9 cellular contexts compared by ENCODE assay signal in genomic region chr7:44015090-44015489, GRCh38. TPM values are rescaled to one million over a fixed set of nuclear protein-coding genes. Genes with fewer than 3 reads are reported as not detected.
DNase-seq lines count a peak whose midpoint lies in the region; ATAC-seq, FAIRE-seq and TF ChIP-seq lines count a peak whose summit lies in the region.
"Not testable (repeated sequence)": the region's sequence is repeated elsewhere in the genome, so short reads cannot be mapped to it uniquely, and the experiment has no call there.
"Had no signal": no experiment of that assay in that cellular context is flagged by ENCODE, and none has a peak within 500 bp of the region (broad histone marks: within the 10 kb centered on the region; RNA-seq: fewer than 3 reads in every experiment).

No MANE protein-coding gene starts in this region.

- not testable (repeated sequence) for H2AFZ ChIP-seq in astrocyte (ENCODE audit: low read depth, low read length)

- H3K79me2 ChIP-seq in astrocyte (ENCODE audit: insufficient read depth, low read length): not testable (repeated sequence)

- not testable (repeated sequence) for H4K20me1 ChIP-seq in astrocyte (ENCODE audit: insufficient read depth, low read length)

- H3K4me3 ChIP-seq in astrocyte (ENCODE audit: insufficient read depth, low read depth, low read length); right lobe of liver: not testable (repeated sequence)

- not testable (repeated sequence) for H3K9me3 ChIP-seq in astrocyte (ENCODE audit: insufficient read depth, low read depth, low read length); right lobe of liver

- H3K4me3 Mint-ChIP-seq in astrocyte (ENCODE audit: unreplicated experiment): not testable (repeated sequence)

- H3K27me3 Mint-ChIP-seq in astrocyte (ENCODE audit: low read depth, unreplicated experiment): not testable (repeated sequence)

- H3K9ac ChIP-seq in astrocyte (ENCODE audit: low read length): not testable (repeated sequence)

- not testable (repeated sequence) for H3K36me3 Mint-ChIP-seq in astrocyte (ENCODE audit: low read depth, unreplicated experiment)

- intact Hi-C loops in right lobe of liver (cut with DNase I); posterior vena cava (cut with DNase I): not testable (repeated sequence)

- TF ChIP-seq POLR2A in right lobe of liver (IDR thresholded peaks at IDR 0.05): not testable (repeated sequence)

- H3K4me2 ChIP-seq in astrocyte (ENCODE audit: low read length): not testable (repeated sequence)

- not testable (repeated sequence) for H3K27me3 ChIP-seq in astrocyte (ENCODE audit: insufficient read depth, low read length); right lobe of liver

- H3K36me3 ChIP-seq in astrocyte (ENCODE audit: insufficient read depth, low read length); right lobe of liver: not testable (repeated sequence)

- peak; percentile 7 for DNase-seq in astrocyte (ENCODE audit: low read depth)
- DNase-seq in globus pallidus (ENCODE audit: low spot score): peak; percentile 24
- not testable (repeated sequence) for DNase-seq in right lobe of liver
- peak; percentile 25 for DNase-seq in posterior vena cava (ENCODE audit: low spot score)

- no CpG with 5 or more reads among the region's 12 CpGs for WGBS in right lobe of liver (ENCODE audit: insufficient coverage, low coverage, low lambda C conversion rate, missing lambda C conversion rate)

- TF ChIP-seq CTCF in astrocyte (IDR thresholded peaks at IDR 0.05; ENCODE audit: insufficient read depth, low read depth, low read length); right lobe of liver (IDR thresholded peaks at IDR 0.05): not testable (repeated sequence)

- not testable (repeated sequence) for FAIRE-seq in astrocyte (lab: Jason Lieb, UNC)

- H3K9me3 Mint-ChIP-seq in astrocyte (ENCODE audit: unreplicated experiment): not testable (repeated sequence)

- H3K27ac Mint-ChIP-seq in astrocyte (ENCODE audit: unreplicated experiment): not testable (repeated sequence)

- H3K27ac ChIP-seq in astrocyte (ENCODE audit: low read depth, low read length); right lobe of liver: not testable (repeated sequence)

- peak in 3 of 4 donors; percentile 4 to 31 (median 12) for ATAC-seq in right lobe of liver

- H3K4me1 Mint-ChIP-seq in astrocyte (ENCODE audit: low read depth, unreplicated experiment): not testable (repeated sequence)

- not testable (repeated sequence) for H3K4me1 ChIP-seq in astrocyte (ENCODE audit: insufficient read depth, low read length); right lobe of liver

RNA-seq across cellular contexts. Expression of gene SPDYE1, which starts 17.4 kb away (rescaled TPM):
- total RNA-seq in astrocyte (not detected in 2 replicates), right lobe of liver (not detected), posterior vena cava (not detected)
- total RNA-seq: A673; Caco-2; Calu3; CD4-positive, alpha-beta T cell; CD8-positive, alpha-beta T cell had no signal

RNA-seq across cellular contexts. Expression of gene DBNL, which starts 29.4 kb away (rescaled TPM):
- 85.0 and 94.9 TPM in 2 replicates for total RNA-seq in astrocyte
- 10 to 100 TPM; 30.7 to 48.1 (median 36.9) TPM for total RNA-seq in right lobe of liver
- 10 to 100 TPM; 82.8 to 91.0 TPM for total RNA-seq in posterior vena cava

RNA-seq across cellular contexts. Expression of gene PGAM2, which starts 50.3 kb away (rescaled TPM):
- total RNA-seq in astrocyte (0.70 and 0.79 TPM in 2 replicates), right lobe of liver (under 1 TPM in 3 of 6 experiments, not detected in 3; 0.31 to 0.56 (median 0.46) TPM), posterior vena cava (1 to 10 TPM; 1.6 to 2.1 TPM)
- total RNA-seq: A673, Caco-2 had no signal
